28 cellular contexts compared by ENCODE assay signal in genomic region chr11:79796704-79797103, GRCh38.
"Had no signal": no experiment of that assay in that cellular context is flagged by ENCODE, and none has a peak within 500 bp of the region (broad histone marks: within the 10 kb centered on the region; RNA-seq: fewer than 3 reads in every experiment).

No MANE protein-coding gene starts in this region.

- H3K4me3 Mint-ChIP-seq: naive thymus-derived CD8-positive, alpha-beta T cell; natural killer cell treated with Interleukin-12 subunit alpha and Interleukin-12 subunit beta and Interleukin-15 and Interleukin-18, amount 100 ng/mL, for 72 hours; nephron progenitor cell; neural crest cell; stimulated activated effector memory CD8-positive, alpha-beta T cell treated with anti-CD3 and anti-CD28 coated beads, Interleukin-12 subunit alpha, Interleukin-12 subunit beta, amount 100 ng/mL, for 72 hours; stimulated activated naive B cell treated with anti-CD40 and anti-IgM and Interleukin-4, amounts not matched to agents 10 μg/mL and 1 μg/mL and 100 μg/mL, for 72 hours; stimulated activated naive CD8-positive, alpha-beta T cell treated with anti-CD3 and anti-CD28 coated beads, Interleukin-15, Interleukin-2, amounts not matched to agents 100 ng/mL and 50 ng/mL, for 24 hours had no signal

- H3K4me1 Mint-ChIP-seq: naive thymus-derived CD8-positive, alpha-beta T cell; nephron progenitor cell; neural crest cell; stimulated activated effector memory CD8-positive, alpha-beta T cell treated with anti-CD3 and anti-CD28 coated beads, Interleukin-12 subunit alpha, Interleukin-12 subunit beta, amount 100 ng/mL, for 72 hours; stimulated activated naive B cell treated with anti-CD40 and anti-IgM and Interleukin-4, amounts not matched to agents 10 μg/mL and 1 μg/mL and 100 μg/mL, for 72 hours had no signal

- H3K27me3 Mint-ChIP-seq: naive thymus-derived CD8-positive, alpha-beta T cell; natural killer cell treated with Interleukin-12 subunit alpha and Interleukin-12 subunit beta and Interleukin-15 and Interleukin-18, amount 100 ng/mL, for 72 hours; stimulated activated naive B cell treated with anti-CD40 and anti-IgM and Interleukin-4, amounts not matched to agents 10 μg/mL and 1 μg/mL and 100 μg/mL, for 72 hours; stimulated activated naive CD8-positive, alpha-beta T cell treated with anti-CD3 and anti-CD28 coated beads, Interleukin-15, Interleukin-2, amounts not matched to agents 100 ng/mL and 50 ng/mL, for 24 hours had no signal

- H3K27ac ChIP-seq: neutrophil, pancreas, psoas muscle, right lobe of liver, sigmoid colon, stomach, suprapubic skin, tibial nerve, upper lobe of left lung, vagina had no signal

- ATAC-seq: naive thymus-derived CD8-positive, alpha-beta T cell; natural killer cell treated with Interleukin-12 subunit alpha and Interleukin-12 subunit beta and Interleukin-15 and Interleukin-18, amount 100 ng/mL, for 72 hours; pancreas; psoas muscle; right cardiac atrium; right lobe of liver; stimulated activated effector memory CD8-positive, alpha-beta T cell treated with anti-CD3 and anti-CD28 coated beads, Interleukin-12 subunit alpha, Interleukin-12 subunit beta, amount 100 ng/mL, for 72 hours; stimulated activated naive B cell treated with anti-CD40 and anti-IgM and Interleukin-4, amounts not matched to agents 10 μg/mL and 1 μg/mL and 100 μg/mL, for 72 hours had no signal

- H3K36me3 Mint-ChIP-seq: naive thymus-derived CD8-positive, alpha-beta T cell; stimulated activated effector memory CD8-positive, alpha-beta T cell treated with anti-CD3 and anti-CD28 coated beads, Interleukin-12 subunit alpha, Interleukin-12 subunit beta, amount 100 ng/mL, for 72 hours; stimulated activated naive B cell treated with anti-CD40 and anti-IgM and Interleukin-4, amounts not matched to agents 10 μg/mL and 1 μg/mL and 100 μg/mL, for 72 hours had no signal

- H3K9me3 Mint-ChIP-seq: nephron progenitor cell, neural crest cell had no signal

- DNase-seq: naive thymus-derived CD8-positive, alpha-beta T cell; nephron progenitor cell; nucleus accumbens; pancreas; psoas muscle; right cardiac atrium; right lobe of liver; sigmoid colon; small intestine; stimulated activated CD4-positive, alpha-beta T cell treated with anti-CD3 and anti-CD28 coated beads, Interleukin-15, amount 100 ng/mL, for 24 hours; stimulated activated CD4-positive, alpha-beta T cell treated with anti-CD3 and anti-CD28 coated beads, Interleukin-2, amount 100 ng/mL, for 24 hours; stimulated activated CD4-positive, alpha-beta T cell treated with anti-CD3 and anti-CD28 coated beads, Interleukin-2, amount 100 ng/mL, for 48 hours; stimulated activated CD4-positive, alpha-beta T cell treated with anti-CD3 and anti-CD28 coated beads, Interleukin-4, amount 100 ng/mL, for 24 hours; stimulated activated naive B cell treated with anti-CD40 and anti-IgM and Interleukin-4, amounts not matched to agents 10 μg/mL and 1 μg/mL and 100 μg/mL, for 72 hours; stimulated activated naive CD4-positive, alpha-beta T cell treated with Interleukin-2 at 50 U/mL for 16 hours; stomach; testis; trophoblast cell; upper lobe of left lung had no signal

- H3K27ac Mint-ChIP-seq: naive thymus-derived CD8-positive, alpha-beta T cell; natural killer cell treated with Interleukin-12 subunit alpha and Interleukin-12 subunit beta and Interleukin-15 and Interleukin-18, amount 100 ng/mL, for 72 hours; nephron progenitor cell; progenitor cell of endocrine pancreas; stimulated activated effector memory CD8-positive, alpha-beta T cell treated with anti-CD3 and anti-CD28 coated beads, Interleukin-12 subunit alpha, Interleukin-12 subunit beta, amount 100 ng/mL, for 72 hours; stimulated activated naive B cell treated with anti-CD40 and anti-IgM and Interleukin-4, amounts not matched to agents 10 μg/mL and 1 μg/mL and 100 μg/mL, for 72 hours; stimulated activated naive CD8-positive, alpha-beta T cell treated with anti-CD3 and anti-CD28 coated beads, Interleukin-15, Interleukin-2, amounts not matched to agents 100 ng/mL and 50 ng/mL, for 24 hours had no signal
